ENCODE assay signal across 8 cellular contexts in the genomic region with DNA sequence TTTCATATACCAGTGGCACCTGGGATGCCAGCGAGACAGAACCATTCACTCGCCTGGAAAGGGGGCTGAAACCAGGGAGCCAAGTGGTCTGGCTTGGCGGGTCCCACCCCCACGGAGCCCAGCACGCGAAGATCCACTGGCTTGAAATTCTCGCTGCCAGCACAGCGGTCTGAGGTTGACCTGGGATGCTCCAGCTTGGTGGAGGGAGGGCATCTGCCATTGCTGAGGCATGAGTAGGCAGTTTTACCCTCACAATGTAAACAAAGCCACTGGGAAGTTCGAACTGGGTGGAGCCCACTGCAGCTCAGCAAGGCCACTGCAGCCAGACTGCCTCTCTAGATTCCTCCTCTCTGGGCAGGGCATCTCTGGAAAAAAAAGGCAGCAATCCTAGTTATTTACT.
DNase-seq lines count a peak whose midpoint lies in the region; ATAC-seq, FAIRE-seq and TF ChIP-seq lines count a peak whose summit lies in the region.
"Not testable (repeated sequence)": the region's sequence is repeated elsewhere in the genome, so short reads cannot be mapped to it uniquely, and the experiment has no call there.

No MANE protein-coding gene starts in this region.

- H3K27me3 ChIP-seq in MG63; mesendoderm (ENCODE audit: insufficient read depth, low read length, poor library complexity): not testable (repeated sequence)

- H3K27ac ChIP-seq in mesendoderm (ENCODE audit: low read depth, low read length), result not testable (repeated sequence)

- H4K5ac ChIP-seq in mesendoderm (ENCODE audit: low read length), result not testable (repeated sequence)

- not testable (repeated sequence) for H3K9me3 Mint-ChIP-seq in Calu3 (ENCODE audit: low read depth, unreplicated experiment); MCF 10A (ENCODE audit: unreplicated experiment)

- H4K8ac ChIP-seq in mesendoderm (ENCODE audit: low read depth, low read length), result not testable (repeated sequence)

- H3K9me3 ChIP-seq in MG63, result not testable (repeated sequence)

- FAIRE-seq in urothelium cell line (lab: Jason Lieb, UNC), result peak; percentile 79

- not testable (repeated sequence) for H3K23ac ChIP-seq in mesendoderm (ENCODE audit: low read length)

- not testable (repeated sequence) for BruUV-seq in Calu3 (replicated peaks; lab: Mats Ljungman, UMichigan); MCF 10A (replicated peaks; lab: Mats Ljungman, UMichigan)

- no CpG with 5 or more reads among the region's 9 CpGs for WGBS in mesendoderm (ENCODE audit: extremely low coverage, insufficient coverage, low lambda C conversion rate)

- H3K79me1 ChIP-seq in mesendoderm (ENCODE audit: low read length), result not testable (repeated sequence)

- CTCF ChIA-PET in Calu3 (lab: Charles Lee), result interaction anchor here (1.0 to 1.3 kb wide), 2 partner anchors 11 to 89 kb away, joined by 3 to 4 read pairs; no protein-coding TSS in a partner anchor
- CTCF ChIA-PET in MCF 10A (lab: Yijun Ruan, JAX), result interaction anchor here (0.6 to 9.3 kb wide), 6 partner anchors 9 to 1591 kb away, joined by 3 to 110 read pairs (median 3); no protein-coding TSS in a partner anchor

- H2BK120ac ChIP-seq in mesendoderm (ENCODE audit: low read depth, low read length), result not testable (repeated sequence)

- not testable (repeated sequence) for H3K9ac ChIP-seq in mesendoderm (ENCODE audit: low read length)

- peaks cover 15% of the 10 kb centered on the region for H3K27me3 Mint-ChIP-seq in Calu3 (ENCODE audit: unreplicated experiment)
- H3K27me3 Mint-ChIP-seq in MCF 10A (ENCODE audit: insufficient read depth, unreplicated experiment), result not testable (repeated sequence)

- not testable (repeated sequence) for H3K27ac Mint-ChIP-seq in Calu3 (ENCODE audit: unreplicated experiment); MCF 10A (ENCODE audit: low read depth, unreplicated experiment)

- not testable (repeated sequence) for H3K79me2 ChIP-seq in mesendoderm (ENCODE audit: control insufficient read depth, insufficient read depth, low read length)

- intact Hi-C loops in Calu3 (cut with micrococcal nuclease; ENCODE audit: unreplicated experiment); MCF 10A (cut with micrococcal nuclease); left ventricle myocardium superior (cut with micrococcal nuclease): not testable (repeated sequence)

- POLR2A ChIA-PET in MCF 10A (lab: Yijun Ruan, JAX), result not testable (repeated sequence)

- not testable (repeated sequence) for H3K4me1 ChIP-seq in mesendoderm (ENCODE audit: control insufficient read depth, low read depth, low read length)

- H3K56ac ChIP-seq in mesendoderm (ENCODE audit: low read length), result not testable (repeated sequence)

- H3K18ac ChIP-seq in mesendoderm (ENCODE audit: low read length), result not testable (repeated sequence)

- not testable (repeated sequence) for H3K4me3 ChIP-seq in MG63; mesendoderm (ENCODE audit: low read length)

- H3K4me1 Mint-ChIP-seq in Calu3 (ENCODE audit: low read depth, unreplicated experiment); MCF 10A (ENCODE audit: insufficient read depth, unreplicated experiment): not testable (repeated sequence)

- H3K4ac ChIP-seq in mesendoderm (ENCODE audit: low read depth, low read length), result not testable (repeated sequence)

- H3K36me3 Mint-ChIP-seq in Calu3 (ENCODE audit: insufficient read depth, unreplicated experiment); MCF 10A (ENCODE audit: insufficient read depth, unreplicated experiment): not testable (repeated sequence)

- H3K4me2 ChIP-seq in mesendoderm (ENCODE audit: low read length), result not testable (repeated sequence)

- peak; percentile 5 for ATAC-seq in left ventricle myocardium superior

- DNase-seq in Calu3, result peak; percentile 48
- DNase-seq in ELR (ENCODE audit: low read depth), result peak; percentile 52
- peak; percentile 72 for DNase-seq in MG63
- DNase-seq in RPMI7951 (ENCODE audit: low read depth), result peak; percentile 3
- peak; percentile 23 for DNase-seq in MCF 10A (ENCODE audit: unreplicated experiment)
- not testable (repeated sequence) for DNase-seq in left ventricle myocardium superior; urothelium cell line (ENCODE audit: low spot score)
- peak; percentile 6 for DNase-seq in mesendoderm

- not testable (repeated sequence) for H2AK5ac ChIP-seq in mesendoderm (ENCODE audit: low read length)

- H2BK5ac ChIP-seq in mesendoderm (ENCODE audit: low read length), result not testable (repeated sequence)

- TF ChIP-seq CTCF in Calu3 (IDR thresholded peaks at IDR 0.05; ENCODE audit: unreplicated experiment); MCF 10A (IDR thresholded peaks at IDR 0.05; ENCODE audit: unreplicated experiment): not testable (repeated sequence)

- not testable (repeated sequence) for H3K36me3 ChIP-seq in MG63; mesendoderm (ENCODE audit: control insufficient read depth, insufficient read depth, low read length)

- not testable (repeated sequence) for H3K4me3 Mint-ChIP-seq in Calu3 (ENCODE audit: low read depth, unreplicated experiment); MCF 10A (ENCODE audit: unreplicated experiment)

- H2BK15ac ChIP-seq in mesendoderm (replicated peaks; ENCODE audit: low read depth), result not testable (repeated sequence)
